In genomic region chr7:103718482-103719415, GRCh38 we compare ENCODE assay signal across 22 cellular contexts.
DNase-seq lines count a peak whose midpoint lies in the region; ATAC-seq and TF ChIP-seq lines count a peak whose summit lies in the region.
"Had no signal": no experiment of that assay in that cellular context is flagged by ENCODE, and none has a peak within 500 bp of the region (broad histone marks: within the 10 kb centered on the region; RNA-seq: fewer than 3 reads in every experiment).

No MANE protein-coding gene starts in this region.

- no peaks in the 10 kb centered on the region for H3K79me2 ChIP-seq in PC-9 (ENCODE audit: low read depth)

- no peaks in the 10 kb centered on the region for H3K9me3 ChIP-seq in PC-9 (ENCODE audit: insufficient read depth, low read depth)
- no peaks in the 10 kb centered on the region for H3K9me3 ChIP-seq in left lung
- H3K9me3 ChIP-seq: heart left ventricle, SJSA1 had no signal

- no peak for ATAC-seq in left lung
- ATAC-seq: heart left ventricle; stimulated activated effector memory CD8-positive, alpha-beta T cell treated with anti-CD3 and anti-CD28 coated beads, Interleukin-12 subunit alpha, Interleukin-12 subunit beta, amount 100 ng/mL, for 72 hours had no signal

- DNase-seq in NCI-H1417 (lab: John Stamatoyannopoulos, UW), result peak in 2 of 3 experiments; percentile 22 to 70
- no peak for DNase-seq in NCI-H1417 treated with DMSO at 0.1 percent for 48 hours (lab: John Stamatoyannopoulos, UW)
- peak; percentile 14 to 74 for DNase-seq in PC-9
- DNase-seq in epithelial cell of prostate (ENCODE audit: low read depth, low spot score), result no peak
- DNase-seq in renal cortical epithelial cell (ENCODE audit: low read depth), result peak; percentile 53
- DNase-seq in activated CD4-positive, alpha-beta memory T cell treated with anti-CD3 and anti-CD28 coated beads, Interleukin-2, amount 10 ng/mL, durations not matched to agents 7 days and 5 days, result no peak
- no peak for DNase-seq in NCI-H1436 (lab: John Stamatoyannopoulos, UW)
- no peak for DNase-seq in left lung
- DNase-seq: activated CD4-positive, CD25-positive, alpha-beta regulatory T cell treated with anti-CD3 and anti-CD28 coated beads, Interleukin-2, amount 50 U/mL, for 72 hours; C1 segment of cervical spinal cord; heart left ventricle; midbrain; MV-4-11; NCI-H2081; NCI-H526 treated with DMSO at 0.1 percent for 48 hours had no signal

- no peak overlapping the region for H3K4me3 ChIP-seq in PC-9
- H3K4me3 ChIP-seq in left lung, result no peak overlapping the region
- H3K4me3 ChIP-seq: cardiac muscle cell, heart left ventricle, neural progenitor cell, SJSA1 had no signal

- no peak overlapping the region for H3K4me3 Mint-ChIP-seq in activated CD4-positive, alpha-beta memory T cell treated with anti-CD3 and anti-CD28 coated beads, Interleukin-2, amount 10 ng/mL, durations not matched to agents 7 days and 5 days
- H3K4me3 Mint-ChIP-seq: IgD-negative memory B cell; neural progenitor cell; stimulated activated effector memory CD8-positive, alpha-beta T cell treated with anti-CD3 and anti-CD28 coated beads, Interleukin-12 subunit alpha, Interleukin-12 subunit beta, amount 100 ng/mL, for 72 hours had no signal

- no peak overlapping the region for H3K27ac Mint-ChIP-seq in activated CD4-positive, alpha-beta memory T cell treated with anti-CD3 and anti-CD28 coated beads, Interleukin-2, amount 10 ng/mL, durations not matched to agents 7 days and 5 days
- H3K27ac Mint-ChIP-seq: activated T-helper 2 cell treated with anti-CD3 and anti-CD28 coated beads, Interferon-gamma antibody, Interleukin-2, Interleukin-4, amounts not matched to agents 10 μg/mL and 5 μg/mL and 100 μg/mL, durations not matched to agents 14 hours and 24 hours and 36 hours; IgD-negative memory B cell; neural progenitor cell; stimulated activated effector memory CD8-positive, alpha-beta T cell treated with anti-CD3 and anti-CD28 coated beads, Interleukin-12 subunit alpha, Interleukin-12 subunit beta, amount 100 ng/mL, for 72 hours had no signal

- POLR2A ChIA-PET in PC-9 (lab: Charles Lee; ENCODE audit: unreplicated experiment), result no interaction called here
- POLR2A ChIA-PET in activated CD4-positive, alpha-beta memory T cell treated with anti-CD3 and anti-CD28 coated beads, Interleukin-2, amount 10 ng/mL, durations not matched to agents 7 days and 5 days (lab: Charles Lee), result no interaction called here

- TSS peak; percentile 100 for BruUV-seq in PC-9 (replicated peaks; lab: Mats Ljungman, UMichigan)

- no peaks in the 10 kb centered on the region for H4K20me1 ChIP-seq in PC-9 (ENCODE audit: insufficient read depth)

- H3K9me3 Mint-ChIP-seq in activated CD4-positive, alpha-beta memory T cell treated with anti-CD3 and anti-CD28 coated beads, Interleukin-2, amount 10 ng/mL, durations not matched to agents 7 days and 5 days, result no peaks in the 10 kb centered on the region
- H3K9me3 Mint-ChIP-seq: activated T-helper 2 cell treated with anti-CD3 and anti-CD28 coated beads, Interferon-gamma antibody, Interleukin-2, Interleukin-4, amounts not matched to agents 10 μg/mL and 5 μg/mL and 100 μg/mL, durations not matched to agents 14 hours and 24 hours and 36 hours; IgD-negative memory B cell; neural progenitor cell; stimulated activated effector memory CD8-positive, alpha-beta T cell treated with anti-CD3 and anti-CD28 coated beads, Interleukin-12 subunit alpha, Interleukin-12 subunit beta, amount 100 ng/mL, for 72 hours had no signal

- intact Hi-C loops in PC-9 (cut with micrococcal nuclease; ENCODE audit: unreplicated experiment) (no loop called here), left lung (cut with DNase I) (no loop called here)

- H3K4me2 ChIP-seq in PC-9, result peak overlapping the region; percentile 10
- H3K4me2 ChIP-seq: neural progenitor cell had no signal

- no peaks in the 10 kb centered on the region for H3K4me1 Mint-ChIP-seq in activated CD4-positive, alpha-beta memory T cell treated with anti-CD3 and anti-CD28 coated beads, Interleukin-2, amount 10 ng/mL, durations not matched to agents 7 days and 5 days
- H3K4me1 Mint-ChIP-seq: IgD-negative memory B cell; stimulated activated effector memory CD8-positive, alpha-beta T cell treated with anti-CD3 and anti-CD28 coated beads, Interleukin-12 subunit alpha, Interleukin-12 subunit beta, amount 100 ng/mL, for 72 hours had no signal

- peaks cover 14% of the 10 kb centered on the region for H3F3A ChIP-seq in PC-9 (ENCODE audit: insufficient read depth, low read depth)

- no peaks in the 10 kb centered on the region for H3K9me2 ChIP-seq in PC-9 (ENCODE audit: insufficient read depth)

- peak overlapping the region; percentile 71 for H2AFZ ChIP-seq in PC-9
- H2AFZ ChIP-seq: neural progenitor cell had no signal

- H3K27ac ChIP-seq in PC-9 (peak overlapping the region; percentile 90), epithelial cell of prostate (peak overlapping the region; percentile 84), left lung (no peak overlapping the region)
- H3K27ac ChIP-seq: 22Rv1, cardiac muscle cell, heart left ventricle, neural progenitor cell, SJSA1 had no signal

- H3K36me3 ChIP-seq in PC-9 (ENCODE audit: low read depth), result no peaks in the 10 kb centered on the region
- no peaks in the 10 kb centered on the region for H3K36me3 ChIP-seq in left lung
- H3K36me3 ChIP-seq: cardiac muscle cell, heart left ventricle, neural progenitor cell, SJSA1 had no signal

- H3K4me1 ChIP-seq in PC-9 (replicated peaks; ENCODE audit: insufficient read depth) (peaks cover 28% of the 10 kb centered on the region), left lung (no peaks in the 10 kb centered on the region)
- H3K4me1 ChIP-seq: heart left ventricle, neural progenitor cell had no signal

- TF ChIP-seq CTCF in PC-9 (conservative IDR thresholded peaks at IDR 0.05), result no peak
- TF ChIP-seq CTCF in left lung (IDR thresholded peaks at IDR 0.05), result no peak

- no peaks in the 10 kb centered on the region for H3K27me3 ChIP-seq in PC-9 (ENCODE audit: insufficient read depth, low read depth)
- no peaks in the 10 kb centered on the region for H3K27me3 ChIP-seq in left lung
- H3K27me3 ChIP-seq: cardiac muscle cell, heart left ventricle, neural progenitor cell, SJSA1 had no signal

- H3K27me3 Mint-ChIP-seq in activated CD4-positive, alpha-beta memory T cell treated with anti-CD3 and anti-CD28 coated beads, Interleukin-2, amount 10 ng/mL, durations not matched to agents 7 days and 5 days, result peaks cover 3% of the 10 kb centered on the region
- H3K27me3 Mint-ChIP-seq: IgD-negative memory B cell had no signal

- no peaks in the 10 kb centered on the region for H3K36me3 Mint-ChIP-seq in activated CD4-positive, alpha-beta memory T cell treated with anti-CD3 and anti-CD28 coated beads, Interleukin-2, amount 10 ng/mL, durations not matched to agents 7 days and 5 days (ENCODE audit: low read depth)
- H3K36me3 Mint-ChIP-seq: IgD-negative memory B cell; neural progenitor cell; stimulated activated effector memory CD8-positive, alpha-beta T cell treated with anti-CD3 and anti-CD28 coated beads, Interleukin-12 subunit alpha, Interleukin-12 subunit beta, amount 100 ng/mL, for 72 hours had no signal

- CTCF ChIA-PET in PC-9 (lab: Charles Lee), result interaction anchor here (0.6 kb wide), 1 partner anchor 28 kb away, joined by 3 read pairs; no protein-coding TSS in a partner anchor
- CTCF ChIA-PET in activated CD4-positive, alpha-beta memory T cell treated with anti-CD3 and anti-CD28 coated beads, Interleukin-2, amount 10 ng/mL, durations not matched to agents 7 days and 5 days (lab: Charles Lee), result interaction anchor here (0.7 kb wide), 1 partner anchor 450 kb away, joined by 4 read pairs; no protein-coding TSS in a partner anchor

Comparison
In these comparisons a context has a peak if more than half of its experiments do, and no peak if none do; other contexts are left out.
1. DNase-seq: peak in NCI-H1417 (2 of 3), PC-9 (2 of 2) and renal cortical epithelial cell (single experiment); none in NCI-H1417 treated with DMSO at 0.1 percent for 48 hours (single experiment), epithelial cell of prostate (single experiment), activated CD4-positive, alpha-beta memory T cell treated with anti-CD3 and anti-CD28 coated beads, Interleukin-2, amount 10 ng/mL, durations not matched to agents 7 days and 5 days (single experiment), NCI-H1436 (single experiment) and left lung (0 of 2).
2. H3K27ac ChIP-seq: peak in PC-9 (single experiment) and epithelial cell of prostate (single experiment); none in left lung (0 of 2).